ENCODE assay signal across 8 cellular contexts in genomic region chrX:48676106-48676892, GRCh38. TPM values are rescaled to one million over a fixed set of nuclear protein-coding genes. Genes with fewer than 3 reads are reported as not detected.
A peak's percentile ranks its signal among the peaks of the same experiment; 100 is the strongest.
DNase-seq lines count a peak whose midpoint lies in the region; ATAC-seq and TF ChIP-seq lines count a peak whose summit lies in the region.

No MANE protein-coding gene starts in this region.

- no peak for TF ChIP-seq CTCF in kidney epithelial cell (IDR thresholded peaks at IDR 0.05; ENCODE audit: insufficient read depth, low read length, poor library complexity, severe bottlenecking)

- H3K27me3 ChIP-seq in kidney epithelial cell (ENCODE audit: control insufficient read depth, insufficient read depth, low read length) = no peaks in the 10 kb centered on the region

- TF ChIP-seq POLR2A in GM19193 (IDR thresholded peaks at IDR 0.05; ENCODE audit: extremely low read depth, insufficient read depth, insufficient read length) = peak; percentile 73

- no peaks in the 10 kb centered on the region for H3K36me3 ChIP-seq in kidney epithelial cell (ENCODE audit: control insufficient read depth, insufficient read depth, low read length)

- peak overlapping the region; percentile 69 for H3K4me3 ChIP-seq in kidney epithelial cell (ENCODE audit: low read depth, low read length)

- DNase-seq in AML-193 (lab: John Stamatoyannopoulos, UW) (peak; percentile 68 to 69), NCI-H446 treated with DMSO at 0.1 percent for 48 hours (lab: John Stamatoyannopoulos, UW) (peak; percentile 75), cerebellar cortex (ENCODE audit: low spot score) (peak; percentile 90), kidney epithelial cell (ENCODE audit: low read depth) (peak; percentile 42)
- DNase-seq in activated CD4-positive, CD25-positive, alpha-beta regulatory T cell treated with anti-CD3 and anti-CD28 coated beads, Interleukin-2, amount 50 U/mL, for 72 hours = peak; percentile 85
- DNase-seq in stimulated activated CD4-positive, alpha-beta T cell treated with anti-CD3 and anti-CD28 coated beads, Interleukin-15, amount 100 ng/mL, for 24 hours = peak; percentile 91

- ATAC-seq in HG03378 (IDR thresholded peaks at IDR 0.05; ENCODE audit: unreplicated experiment) = peak; percentile 82

RNA-seq across cellular contexts. Expression of gene WAS, which starts 7.3 kb away (rescaled TPM):
- total RNA-seq in kidney epithelial cell = 2.2 TPM in 1 of 2 replicates, not detected in the other

RNA-seq across cellular contexts. Expression of gene SUV39H1, which starts 20.2 kb away (rescaled TPM):
- total RNA-seq in kidney epithelial cell = 7.6 and 10.9 TPM in 2 replicates

Comparison
In these comparisons a context has a peak if more than half of its experiments do, and no peak if none do; other contexts are left out.
1. Peak in every context shown above with its lines: DNase-seq, ATAC-seq and H3K4me3 ChIP-seq.